In genomic region chr10:49139866-49140195, GRCh38 we compare ENCODE assay signal across 2 cellular contexts.
TF ChIP-seq lines count a peak whose summit lies in the region.

No MANE protein-coding gene starts in this region.

TF ChIP-seq in HepG2, 621 proteins besides CTCF, POLR2A, EP300 and RAD21:
- TF ChIP-seq SMC3 (IDR thresholded peaks at IDR 0.05; ENCODE audit: low read length) = no peak
- TF ChIP-seq HIVEP1 (CRISPR knock-in tag; IDR thresholded peaks at IDR 0.05) = no peak
- TF ChIP-seq NFE2 (CRISPR knock-in tag; IDR thresholded peaks at IDR 0.05) = no peak
- no peak for TF ChIP-seq ZNF597 (CRISPR knock-in tag; IDR thresholded peaks at IDR 0.05)
- TF ChIP-seq NFE2L2 (IDR thresholded peaks at IDR 0.05; ENCODE audit: low read length) = no peak
- TF ChIP-seq ATF6 (CRISPR knock-in tag; conservative IDR thresholded peaks at IDR 0.05) = no peak
- TF ChIP-seq ZNF609 (CRISPR knock-in tag; IDR thresholded peaks at IDR 0.05; ENCODE audit: borderline replicate concordance) = no peak
- no peak for TF ChIP-seq HOXA7 (CRISPR knock-in tag; IDR thresholded peaks at IDR 0.05)
- no peak for TF ChIP-seq ZNF20 (CRISPR knock-in tag; IDR thresholded peaks at IDR 0.05)
TF ChIP-seq in HepG2: peak in this region for 0.

TF ChIP-seq in GM12891, 5 proteins besides CTCF, POLR2A, EP300 and RAD21:
- TF ChIP-seq PAX5 (IDR thresholded peaks at IDR 0.05; ENCODE audit: insufficient read depth, low read length, severe bottlenecking) (no peak), POLR2AphosphoS5 (IDR thresholded peaks at IDR 0.05; ENCODE audit: low read depth, low read length) (no peak), POU2F2 (IDR thresholded peaks at IDR 0.05; ENCODE audit: low read depth, low read length) (no peak), SPI1 (IDR thresholded peaks at IDR 0.05; ENCODE audit: low read depth, low read length) (no peak), TAF1 (IDR thresholded peaks at IDR 0.05; ENCODE audit: low read depth, low read length) (no peak)
TF ChIP-seq in GM12891: peak in this region for 0.
